1 cellular context compared by ENCODE assay signal in genomic region chr9:137240321-137240840, GRCh38.
A peak's percentile ranks its signal among the peaks of the same experiment; 100 is the strongest.
TF ChIP-seq lines count a peak whose summit lies in the region.

No MANE protein-coding gene starts in this region.

TF ChIP-seq in HepG2, 621 proteins besides CTCF, POLR2A, EP300 and RAD21 (continued from another document and continues in another):
- TF ChIP-seq AGO2 (optimal IDR thresholded peaks at IDR 0.05; ENCODE audit: low read depth, low read length) (peak; percentile 74), KAT7 (CRISPR knock-in tag; IDR thresholded peaks at IDR 0.05; ENCODE audit: borderline replicate concordance) (peak; percentile 78; the same call in 1 of the 2 replicates), FOXP4 (CRISPR knock-in tag; IDR thresholded peaks at IDR 0.05) (no peak; the same call in 1 of the 2 replicates), MTA1 (CRISPR knock-in tag; IDR thresholded peaks at IDR 0.05; ENCODE audit: borderline replicate concordance) (peak; percentile 89; the same call in 1 of the 2 replicates), ZNF101 (CRISPR knock-in tag; IDR thresholded peaks at IDR 0.05; ENCODE audit: borderline replicate concordance, low read depth) (0 out of 2 replicates have a peak, but pooled peaks have one; percentile 66), NR2F6 (IDR thresholded peaks at IDR 0.05) (no peak), NR2F6 (CRISPR knock-in tag; IDR thresholded peaks at IDR 0.05) (peak; percentile 45; the same call in 1 of the 2 replicates), ZNF569 (CRISPR knock-in tag; IDR thresholded peaks at IDR 0.05; ENCODE audit: borderline replicate concordance) (no peak), IKZF1 (IDR thresholded peaks at IDR 0.05) (no peak), SIX4 (CRISPR knock-in tag; IDR thresholded peaks at IDR 0.05) (no peak), ZFP41 (CRISPR knock-in tag; IDR thresholded peaks at IDR 0.05; ENCODE audit: borderline replicate concordance) (peak; percentile 84; the same call in 1 of the 2 replicates), PLRG1 (conservative IDR thresholded peaks at IDR 0.05) (no peak), HNRNPL (IDR thresholded peaks at IDR 0.05; ENCODE audit: low read depth, low read length) (no peak), ARHGAP35 (CRISPR knock-in tag; IDR thresholded peaks at IDR 0.05; ENCODE audit: borderline replicate concordance) (peak; percentile 97), GFI1 (CRISPR knock-in tag; IDR thresholded peaks at IDR 0.05; ENCODE audit: borderline replicate concordance) (peak; percentile 74; the same call in 1 of the 2 replicates), TRIM22 (IDR thresholded peaks at IDR 0.05) (no peak), CENPBD1 (CRISPR knock-in tag; IDR thresholded peaks at IDR 0.05; ENCODE audit: borderline replicate concordance, low read depth) (no peak), POLR2AphosphoS5 (IDR thresholded peaks at IDR 0.05; ENCODE audit: low read depth, low read length) (peak; percentile 60), ZNF30 (CRISPR knock-in tag; IDR thresholded peaks at IDR 0.05) (peak; percentile 64; the same call in 1 of the 2 replicates), HOXA3 (CRISPR knock-in tag; IDR thresholded peaks at IDR 0.05) (peak; percentile 61), ZNF780A (CRISPR knock-in tag; IDR thresholded peaks at IDR 0.05) (peak; percentile 52; the same call in 1 of the 2 replicates), MXD4 (CRISPR knock-in tag; IDR thresholded peaks at IDR 0.05) (peak; percentile 74; the same call in 1 of the 2 replicates), STAT6 (CRISPR knock-in tag; IDR thresholded peaks at IDR 0.05; ENCODE audit: borderline replicate concordance) (no peak; the same call in 1 of the 2 replicates), ATM (IDR thresholded peaks at IDR 0.05; ENCODE audit: borderline replicate concordance) (no peak), CHD2 (IDR thresholded peaks at IDR 0.05; ENCODE audit: low read depth, low read length) (no peak), POLR2G (IDR thresholded peaks at IDR 0.05; ENCODE audit: low read depth, low read length) (no peak), NONO (IDR thresholded peaks at IDR 0.05) (no peak), NONO (CRISPR knock-in tag; conservative IDR thresholded peaks at IDR 0.05) (peak; percentile 56; the same call in 1 of the 2 replicates), AHR (CRISPR knock-in tag; IDR thresholded peaks at IDR 0.05) (0 out of 2 replicates have a peak, but pooled peaks have one; percentile 57), ZBTB1 (CRISPR knock-in tag; IDR thresholded peaks at IDR 0.05; ENCODE audit: borderline replicate concordance) (no peak), ZSCAN22 (CRISPR knock-in tag; IDR thresholded peaks at IDR 0.05) (no peak), BORCS8-MEF2B (CRISPR knock-in tag; IDR thresholded peaks at IDR 0.05) (peak; percentile 78), RARG (CRISPR knock-in tag; IDR thresholded peaks at IDR 0.05; ENCODE audit: low read depth) (0 out of 2 replicates have a peak, but pooled peaks have one; percentile 59), MED8 (CRISPR knock-in tag; IDR thresholded peaks at IDR 0.05; ENCODE audit: insufficient replicate concordance) (no peak), PPARG (CRISPR knock-in tag; conservative IDR thresholded peaks at IDR 0.05) (no peak), ZNF550 (CRISPR knock-in tag; IDR thresholded peaks at IDR 0.05; ENCODE audit: borderline replicate concordance) (0 out of 2 replicates have a peak, but pooled peaks have one; percentile 92), ZNF136 (CRISPR knock-in tag; IDR thresholded peaks at IDR 0.05; ENCODE audit: low read depth) (no peak), ZNF607 (CRISPR knock-in tag; IDR thresholded peaks at IDR 0.05; ENCODE audit: borderline replicate concordance) (peak; percentile 68), ZNF224 (CRISPR knock-in tag; IDR thresholded peaks at IDR 0.05) (no peak), TCF7 (IDR thresholded peaks at IDR 0.05; ENCODE audit: low read depth) (no peak), KDM5A (IDR thresholded peaks at IDR 0.05; ENCODE audit: borderline replicate concordance, low read length) (0 out of 2 replicates have a peak, but pooled peaks have one; percentile 36), HNRNPH1 (optimal IDR thresholded peaks at IDR 0.05; ENCODE audit: low read depth, low read length) (no peak), ELF4 (CRISPR knock-in tag; IDR thresholded peaks at IDR 0.05; ENCODE audit: borderline replicate concordance) (no peak), ZNF230 (CRISPR knock-in tag; IDR thresholded peaks at IDR 0.05) (peak; percentile 57; the same call in 1 of the 2 replicates), JUN (CRISPR knock-in tag; IDR thresholded peaks at IDR 0.05) (no peak), TBX3 (IDR thresholded peaks at IDR 0.05; ENCODE audit: borderline replicate concordance) (no peak), ZNF605 (CRISPR knock-in tag; IDR thresholded peaks at IDR 0.05) (no peak), ZNF598 (CRISPR knock-in tag; IDR thresholded peaks at IDR 0.05; ENCODE audit: borderline replicate concordance) (peak; percentile 78; the same call in 1 of the 2 replicates), ZNF772 (CRISPR knock-in tag; IDR thresholded peaks at IDR 0.05) (peak; percentile 81; the same call in 1 of the 2 replicates), ZNF430 (CRISPR knock-in tag; IDR thresholded peaks at IDR 0.05) (no peak; the same call in none of the 2 replicates), ZNF878 (CRISPR knock-in tag; IDR thresholded peaks at IDR 0.05) (no peak), HHEX (CRISPR knock-in tag; IDR thresholded peaks at IDR 0.05) (no peak), GPN1 (CRISPR knock-in tag; IDR thresholded peaks at IDR 0.05; ENCODE audit: borderline replicate concordance) (no peak), CENPT (CRISPR knock-in tag; IDR thresholded peaks at IDR 0.05; ENCODE audit: low read depth) (no peak; the same call in none of the 2 replicates)
- TF ChIP-seq, protein P1, sequence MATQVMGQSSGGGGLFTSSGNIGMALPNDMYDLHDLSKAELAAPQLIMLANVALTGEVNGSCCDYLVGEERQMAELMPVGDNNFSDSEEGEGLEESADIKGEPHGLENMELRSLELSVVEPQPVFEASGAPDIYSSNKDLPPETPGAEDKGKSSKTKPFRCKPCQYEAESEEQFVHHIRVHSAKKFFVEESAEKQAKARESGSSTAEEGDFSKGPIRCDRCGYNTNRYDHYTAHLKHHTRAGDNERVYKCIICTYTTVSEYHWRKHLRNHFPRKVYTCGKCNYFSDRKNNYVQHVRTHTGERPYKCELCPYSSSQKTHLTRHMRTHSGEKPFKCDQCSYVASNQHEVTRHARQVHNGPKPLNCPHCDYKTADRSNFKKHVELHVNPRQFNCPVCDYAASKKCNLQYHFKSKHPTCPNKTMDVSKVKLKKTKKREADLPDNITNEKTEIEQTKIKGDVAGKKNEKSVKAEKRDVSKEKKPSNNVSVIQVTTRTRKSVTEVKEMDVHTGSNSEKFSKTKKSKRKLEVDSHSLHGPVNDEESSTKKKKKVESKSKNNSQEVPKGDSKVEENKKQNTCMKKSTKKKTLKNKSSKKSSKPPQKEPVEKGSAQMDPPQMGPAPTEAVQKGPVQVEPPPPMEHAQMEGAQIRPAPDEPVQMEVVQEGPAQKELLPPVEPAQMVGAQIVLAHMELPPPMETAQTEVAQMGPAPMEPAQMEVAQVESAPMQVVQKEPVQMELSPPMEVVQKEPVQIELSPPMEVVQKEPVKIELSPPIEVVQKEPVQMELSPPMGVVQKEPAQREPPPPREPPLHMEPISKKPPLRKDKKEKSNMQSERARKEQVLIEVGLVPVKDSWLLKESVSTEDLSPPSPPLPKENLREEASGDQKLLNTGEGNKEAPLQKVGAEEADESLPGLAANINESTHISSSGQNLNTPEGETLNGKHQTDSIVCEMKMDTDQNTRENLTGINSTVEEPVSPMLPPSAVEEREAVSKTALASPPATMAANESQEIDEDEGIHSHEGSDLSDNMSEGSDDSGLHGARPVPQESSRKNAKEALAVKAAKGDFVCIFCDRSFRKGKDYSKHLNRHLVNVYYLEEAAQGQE (IDR thresholded peaks at IDR 0.05; ENCODE audit: borderline replicate concordance in 1 of 2, low read depth in 1 of 2, low read length in 2 of 2): no peak
- TF ChIP-seq, protein P2, sequence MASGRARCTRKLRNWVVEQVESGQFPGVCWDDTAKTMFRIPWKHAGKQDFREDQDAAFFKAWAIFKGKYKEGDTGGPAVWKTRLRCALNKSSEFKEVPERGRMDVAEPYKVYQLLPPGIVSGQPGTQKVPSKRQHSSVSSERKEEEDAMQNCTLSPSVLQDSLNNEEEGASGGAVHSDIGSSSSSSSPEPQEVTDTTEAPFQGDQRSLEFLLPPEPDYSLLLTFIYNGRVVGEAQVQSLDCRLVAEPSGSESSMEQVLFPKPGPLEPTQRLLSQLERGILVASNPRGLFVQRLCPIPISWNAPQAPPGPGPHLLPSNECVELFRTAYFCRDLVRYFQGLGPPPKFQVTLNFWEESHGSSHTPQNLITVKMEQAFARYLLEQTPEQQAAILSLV (CRISPR knock-in tag; IDR thresholded peaks at IDR 0.05; ENCODE audit: borderline replicate concordance): peak; percentile 80; the same call in 1 of the 2 replicates
- TF ChIP-seq, protein P3, sequence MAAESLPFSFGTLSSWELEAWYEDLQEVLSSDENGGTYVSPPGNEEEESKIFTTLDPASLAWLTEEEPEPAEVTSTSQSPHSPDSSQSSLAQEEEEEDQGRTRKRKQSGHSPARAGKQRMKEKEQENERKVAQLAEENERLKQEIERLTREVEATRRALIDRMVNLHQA (CRISPR knock-in tag; IDR thresholded peaks at IDR 0.05): no peak
- TF ChIP-seq, protein P4, sequence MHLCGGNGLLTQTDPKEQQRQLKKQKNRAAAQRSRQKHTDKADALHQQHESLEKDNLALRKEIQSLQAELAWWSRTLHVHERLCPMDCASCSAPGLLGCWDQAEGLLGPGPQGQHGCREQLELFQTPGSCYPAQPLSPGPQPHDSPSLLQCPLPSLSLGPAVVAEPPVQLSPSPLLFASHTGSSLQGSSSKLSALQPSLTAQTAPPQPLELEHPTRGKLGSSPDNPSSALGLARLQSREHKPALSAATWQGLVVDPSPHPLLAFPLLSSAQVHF (CRISPR knock-in tag; IDR thresholded peaks at IDR 0.05): 0 out of 2 replicates have a peak, but pooled peaks have one; percentile 69
- TF ChIP-seq, protein P5, sequence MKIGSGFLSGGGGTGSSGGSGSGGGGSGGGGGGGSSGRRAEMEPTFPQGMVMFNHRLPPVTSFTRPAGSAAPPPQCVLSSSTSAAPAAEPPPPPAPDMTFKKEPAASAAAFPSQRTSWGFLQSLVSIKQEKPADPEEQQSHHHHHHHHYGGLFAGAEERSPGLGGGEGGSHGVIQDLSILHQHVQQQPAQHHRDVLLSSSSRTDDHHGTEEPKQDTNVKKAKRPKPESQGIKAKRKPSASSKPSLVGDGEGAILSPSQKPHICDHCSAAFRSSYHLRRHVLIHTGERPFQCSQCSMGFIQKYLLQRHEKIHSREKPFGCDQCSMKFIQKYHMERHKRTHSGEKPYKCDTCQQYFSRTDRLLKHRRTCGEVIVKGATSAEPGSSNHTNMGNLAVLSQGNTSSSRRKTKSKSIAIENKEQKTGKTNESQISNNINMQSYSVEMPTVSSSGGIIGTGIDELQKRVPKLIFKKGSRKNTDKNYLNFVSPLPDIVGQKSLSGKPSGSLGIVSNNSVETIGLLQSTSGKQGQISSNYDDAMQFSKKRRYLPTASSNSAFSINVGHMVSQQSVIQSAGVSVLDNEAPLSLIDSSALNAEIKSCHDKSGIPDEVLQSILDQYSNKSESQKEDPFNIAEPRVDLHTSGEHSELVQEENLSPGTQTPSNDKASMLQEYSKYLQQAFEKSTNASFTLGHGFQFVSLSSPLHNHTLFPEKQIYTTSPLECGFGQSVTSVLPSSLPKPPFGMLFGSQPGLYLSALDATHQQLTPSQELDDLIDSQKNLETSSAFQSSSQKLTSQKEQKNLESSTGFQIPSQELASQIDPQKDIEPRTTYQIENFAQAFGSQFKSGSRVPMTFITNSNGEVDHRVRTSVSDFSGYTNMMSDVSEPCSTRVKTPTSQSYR (CRISPR knock-in tag; IDR thresholded peaks at IDR 0.05; ENCODE audit: borderline replicate concordance): no peak
